ENCODE assay signal across 8 cellular contexts in the genomic region with DNA sequence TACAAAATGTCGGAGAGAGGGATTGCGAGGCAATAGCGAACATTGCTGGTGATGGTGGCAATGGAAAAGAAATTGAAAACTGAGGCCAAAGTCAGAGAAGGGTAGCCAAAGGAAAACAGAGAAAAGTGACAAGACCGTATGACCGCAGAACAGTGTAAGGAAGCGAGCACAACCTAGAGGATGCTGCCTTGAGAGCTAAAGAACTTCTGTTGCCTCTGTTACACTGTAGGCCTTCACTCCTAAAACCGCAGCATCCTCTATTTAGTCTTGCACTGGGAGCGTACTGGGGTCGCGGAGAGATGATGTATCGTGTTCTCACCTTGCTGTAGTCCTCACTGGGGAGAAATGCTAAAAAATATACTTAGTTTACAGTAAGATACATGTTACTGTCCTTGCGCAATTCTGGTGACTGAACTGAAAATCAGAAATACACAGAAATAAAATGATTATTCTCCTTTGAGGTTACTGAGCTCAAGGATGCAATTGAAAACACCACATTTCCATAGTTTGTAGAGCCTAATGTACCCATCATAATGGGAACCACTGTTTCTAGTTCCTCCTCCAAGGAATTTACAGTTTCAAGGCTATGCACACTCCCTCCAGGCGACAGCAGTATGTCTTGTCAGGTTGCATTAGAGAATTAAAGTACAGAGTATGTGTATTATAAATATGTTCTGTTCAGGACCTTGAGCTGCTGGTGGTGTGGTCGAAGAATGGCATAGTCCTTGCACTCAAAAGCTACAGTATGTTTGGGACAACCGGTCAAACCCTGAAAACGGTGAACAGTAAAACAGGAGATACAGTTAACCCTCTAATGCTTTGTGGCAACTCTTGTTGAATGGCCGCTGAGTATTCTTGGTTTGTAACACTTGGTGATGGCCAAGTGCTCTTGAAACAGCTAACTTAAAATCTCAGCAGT. TPM values are rescaled to one million over a fixed set of nuclear protein-coding genes. Genes with fewer than 3 reads are reported as not detected.
DNase-seq lines count a peak whose midpoint lies in the region; ATAC-seq and TF ChIP-seq lines count a peak whose summit lies in the region.

No MANE protein-coding gene starts in this region.

- intact Hi-C loops in Caco-2 (cut with micrococcal nuclease; ENCODE audit: unreplicated experiment): loop anchor here (2.0 to 10.0 kb wide), 4 partner anchors 39 to 633 kb away; partner anchors contain the start of gene LHX9

- no peaks in the 10 kb centered on the region for H3K9me3 Mint-ChIP-seq in Caco-2 (ENCODE audit: unreplicated experiment)
- H3K9me3 Mint-ChIP-seq in neural progenitor cell: no peaks in the 10 kb centered on the region

- H3K27ac Mint-ChIP-seq in Caco-2 (ENCODE audit: unreplicated experiment) (peak overlapping the region; percentile 88), neural progenitor cell (peak overlapping the region; percentile 95)

- H3K4me3 Mint-ChIP-seq in Caco-2 (ENCODE audit: unreplicated experiment) (peak overlapping the region; percentile 91), neural progenitor cell (peak overlapping the region; percentile 93)

- peaks cover 26% of the 10 kb centered on the region for H3K4me1 ChIP-seq in Caco-2
- H3K4me1 ChIP-seq in neural progenitor cell: peaks cover 19% of the 10 kb centered on the region

- H3K4me2 ChIP-seq in SU-DHL-6 (ENCODE audit: low read depth, low read length, poor library complexity, severe bottlenecking) (peak overlapping the region; percentile 82), neural progenitor cell (peak overlapping the region; percentile 93)

- peak overlapping the region; percentile 67 for H3K27ac ChIP-seq in SU-DHL-6 (ENCODE audit: low read depth, low read length)
- peak overlapping the region; percentile 2 for H3K27ac ChIP-seq in neural progenitor cell

- no peaks in the 10 kb centered on the region for H3K9me2 ChIP-seq in SU-DHL-6 (replicated peaks; ENCODE audit: insufficient read depth, low read length)

- H3K4me3 ChIP-seq in Caco-2 (ENCODE audit: low read depth, low read length): peak overlapping the region; percentile 88
- peak overlapping the region; percentile 78 for H3K4me3 ChIP-seq in HFF-Myc (replicated peaks; ENCODE audit: low read depth, low read length)
- H3K4me3 ChIP-seq in SU-DHL-6 (ENCODE audit: insufficient read depth, low read length, poor library complexity, severe bottlenecking): peak overlapping the region; percentile 89
- peak overlapping the region; percentile 95 for H3K4me3 ChIP-seq in neural progenitor cell

- DNase-seq in Caco-2: no peak
- no peak for DNase-seq in HFF-Myc (ENCODE audit: extremely low read depth, low read depth)
- DNase-seq in erythroblast (lab: John Stamatoyannopoulos, UW): peak; percentile 62 to 72
- peak; percentile 15 for DNase-seq in neural progenitor cell (ENCODE audit: low spot score)
- DNase-seq in omental fat pad (ENCODE audit: low spot score): no peak

- TF ChIP-seq CTCF in Caco-2 (IDR thresholded peaks at IDR 0.05; ENCODE audit: insufficient read depth in 1 of 2, low read depth in 1 of 2, low read length in 1 of 2, severe bottlenecking in 1 of 2, unreplicated experiment in 1 of 2): no peak
- no peak for TF ChIP-seq CTCF in HFF-Myc (IDR thresholded peaks at IDR 0.05; ENCODE audit: low read depth, low read length, missing control alignments)
- TF ChIP-seq CTCF in SU-DHL-6 (IDR thresholded peaks at IDR 0.05; ENCODE audit: insufficient read depth, low read length, poor library complexity, severe bottlenecking): no peak
- TF ChIP-seq CTCF in neural progenitor cell (IDR thresholded peaks at IDR 0.05): no peak
- TF ChIP-seq CTCF in omental fat pad (IDR thresholded peaks at IDR 0.05): no peak

- ATAC-seq in HG02623 (IDR thresholded peaks at IDR 0.05; ENCODE audit: unreplicated experiment) (no peak), GM19397 (IDR thresholded peaks at IDR 0.05; ENCODE audit: unreplicated experiment) (no peak), omental fat pad (ENCODE audit: low FRiP score) (no peak)

- H3K4me1 Mint-ChIP-seq in Caco-2 (ENCODE audit: low read depth, unreplicated experiment) (peaks cover 33% of the 10 kb centered on the region), neural progenitor cell (peaks cover 28% of the 10 kb centered on the region)

- H2AFZ ChIP-seq in SU-DHL-6 (ENCODE audit: low read depth, low read length, severe bottlenecking) (peak overlapping the region; percentile 87), neural progenitor cell (replicated peaks) (peak overlapping the region; percentile 95)

- H4K20me1 ChIP-seq in SU-DHL-6 (ENCODE audit: low read depth, low read length): no peaks in the 10 kb centered on the region
- H4K20me1 ChIP-seq in neural progenitor cell (ENCODE audit: low read depth): no peaks in the 10 kb centered on the region

- H3K9me3 ChIP-seq in Caco-2 (no peaks in the 10 kb centered on the region), SU-DHL-6 (ENCODE audit: insufficient read depth, low read length) (no peaks in the 10 kb centered on the region), neural progenitor cell (ENCODE audit: low read depth) (no peaks in the 10 kb centered on the region)

- H3K9ac ChIP-seq in SU-DHL-6 (ENCODE audit: low read length) (peak overlapping the region; percentile 77), neural progenitor cell (peak overlapping the region; percentile 21)

- POLR2A ChIA-PET in Caco-2 (lab: Charles Lee): no interaction called here

- peaks cover 11% of the 10 kb centered on the region for H3F3A ChIP-seq in SU-DHL-6 (ENCODE audit: insufficient read depth)
- H3F3A ChIP-seq in neural progenitor cell (ENCODE audit: low read depth): peaks cover 25% of the 10 kb centered on the region

- H3K36me3 Mint-ChIP-seq in Caco-2 (ENCODE audit: insufficient read depth, unreplicated experiment): peaks cover 19% of the 10 kb centered on the region
- H3K36me3 Mint-ChIP-seq in neural progenitor cell: no peaks in the 10 kb centered on the region

- TF ChIP-seq POLR2A in erythroblast (IDR thresholded peaks at IDR 0.05; ENCODE audit: low read length): no peak

- H3K79me2 ChIP-seq in SU-DHL-6 (ENCODE audit: insufficient read depth, low read length) (peaks cover 22% of the 10 kb centered on the region; the same call in 1 of the 2 replicates), neural progenitor cell (ENCODE audit: low read depth) (peaks cover 50% of the 10 kb centered on the region)

- no peaks in the 10 kb centered on the region for H3K27me3 ChIP-seq in Caco-2 (replicated peaks; ENCODE audit: control insufficient read depth, insufficient read depth, low read length)
- H3K27me3 ChIP-seq in SU-DHL-6 (ENCODE audit: low read length): no peaks in the 10 kb centered on the region
- no peaks in the 10 kb centered on the region for H3K27me3 ChIP-seq in neural progenitor cell

- BruUV-seq in Caco-2 (replicated peaks; lab: Mats Ljungman, UMichigan): TSS peak; percentile 16

- H3K27me3 Mint-ChIP-seq in Caco-2 (ENCODE audit: insufficient read depth, unreplicated experiment) (no peaks in the 10 kb centered on the region), neural progenitor cell (ENCODE audit: insufficient read depth, low read depth) (peaks cover 7% of the 10 kb centered on the region)

- H3K36me3 ChIP-seq in Caco-2 (ENCODE audit: control insufficient read depth, insufficient read depth, low read length) (no peaks in the 10 kb centered on the region), SU-DHL-6 (ENCODE audit: low read length) (no peaks in the 10 kb centered on the region), neural progenitor cell (no peaks in the 10 kb centered on the region)

- CTCF ChIA-PET in Caco-2 (lab: Charles Lee): no interaction called here

RNA-seq across cellular contexts. Expression of gene NEK7, which starts 1.3 kb away (rescaled TPM):
- 52.3 and 56.1 TPM in 2 replicates for total RNA-seq in Caco-2 (2022)
- 20.7 and 34.7 TPM in 2 replicates for total RNA-seq in neural progenitor cell (ENCODE audit: low replicate concordance)
- total RNA-seq in omental fat pad: 100 to 1,000 TPM in 1 of 4 donors, 10 to 100 TPM in 3; 75.0 to 115 (median 89.9) TPM

Comparison
In these comparisons a context has a peak if more than half of its experiments do, and no peak if none do; other contexts are left out.
1. DNase-seq: peak in erythroblast (2 of 2) and neural progenitor cell (single experiment); none in Caco-2 (0 of 2), HFF-Myc (single experiment) and omental fat pad (single experiment).
2. Peak in every context shown above with its lines, with median percentiles within 50 percentile points of each other: H3K4me3 ChIP-seq.